ENCODE assay signal across 1 cellular context in genomic region chr2:9261231-9261883, GRCh38.
TF ChIP-seq lines count a peak whose summit lies in the region.

No MANE protein-coding gene starts in this region.

TF ChIP-seq in K562, 482 proteins besides CTCF, POLR2A, EP300 and RAD21 (continued from another document and continues in another):
- TF ChIP-seq ZNF318 (IDR thresholded peaks at IDR 0.05; ENCODE audit: borderline replicate concordance in 1 of 2, low read depth in 1 of 2) = no peak
- no peak for TF ChIP-seq DPF2 (IDR thresholded peaks at IDR 0.05)
- TF ChIP-seq ZNF140 (CRISPR knock-in tag; IDR thresholded peaks at IDR 0.05) = no peak
- TF ChIP-seq ZBTB17 (CRISPR knock-in tag; IDR thresholded peaks at IDR 0.05) = no peak
- TF ChIP-seq ZNF263 (CRISPR knock-in tag; IDR thresholded peaks at IDR 0.05; ENCODE audit: borderline replicate concordance) = 0 out of 2 replicates have a peak, but pooled peaks have one; percentile 20
- no peak for TF ChIP-seq SREBF1 (IDR thresholded peaks at IDR 0.05; ENCODE audit: borderline replicate concordance, low read depth, low read length)
- TF ChIP-seq MGA (IDR thresholded peaks at IDR 0.05) = no peak
- no peak for TF ChIP-seq TAF1 (IDR thresholded peaks at IDR 0.05; ENCODE audit: control insufficient read depth, extremely low read depth, insufficient read depth, low read length, severe bottlenecking)
- TF ChIP-seq MLX (CRISPR knock-in tag; conservative IDR thresholded peaks at IDR 0.05) = no peak
- no peak for TF ChIP-seq ZNF696 (CRISPR knock-in tag; conservative IDR thresholded peaks at IDR 0.05)
- no peak for TF ChIP-seq BCLAF1 (IDR thresholded peaks at IDR 0.05; ENCODE audit: borderline replicate concordance in 1 of 2, control insufficient read depth in 1 of 2, low read depth in 2 of 2, low read length in 1 of 2)
- no peak for TF ChIP-seq ILK (tag; IDR thresholded peaks at IDR 0.05; ENCODE audit: borderline replicate concordance, low read depth)
- TF ChIP-seq TGIF2 (CRISPR knock-in tag; IDR thresholded peaks at IDR 0.05) = no peak
- no peak for TF ChIP-seq ZMIZ1 (IDR thresholded peaks at IDR 0.05; ENCODE audit: low read depth in 2 of 2, low read length in 2 of 2)
- TF ChIP-seq DEAF1 (CRISPR knock-in tag; IDR thresholded peaks at IDR 0.05) = no peak
- no peak for TF ChIP-seq CEBPG (CRISPR knock-in tag; IDR thresholded peaks at IDR 0.05)
- TF ChIP-seq CEBPG (tag; conservative IDR thresholded peaks at IDR 0.05 in 1 of 2, IDR thresholded peaks at IDR 0.05 in 1 of 2) = peak; percentile 41 to 66; a peak in 2 of 4 replicates
- no peak for TF ChIP-seq ARNT (IDR thresholded peaks at IDR 0.05)
- TF ChIP-seq CEBPB (tag; IDR thresholded peaks at IDR 0.05) = peak; percentile 56
- TF ChIP-seq MAZ (CRISPR knock-in tag; conservative IDR thresholded peaks at IDR 0.05 in 1 of 2, IDR thresholded peaks at IDR 0.05 in 1 of 2) = no peak
- TF ChIP-seq CBX8 (IDR thresholded peaks at IDR 0.05; ENCODE audit: borderline replicate concordance, extremely low read depth, low read depth, low read length, poor library complexity, severe bottlenecking) = no peak
